In genomic region chr1:154982897-154983648, GRCh38 we compare ENCODE assay signal across 8 cellular contexts. TPM values are rescaled to one million over a fixed set of nuclear protein-coding genes. Genes with fewer than 3 reads are reported as not detected.
A peak's percentile ranks its signal among the peaks of the same experiment; 100 is the strongest.
DNase-seq lines count a peak whose midpoint lies in the region; ATAC-seq and TF ChIP-seq lines count a peak whose summit lies in the region.

Gene FLAD1, plus strand, starts transcription at chr1:154983344. Its CDS starts 351 bp downstream, at chr1:154983695.

- peak within 1 kb of the TSS; percentile 10 for H2AFZ ChIP-seq in trophoblast cell (ENCODE audit: insufficient read depth, low read length, poor library complexity)

- H4K91ac ChIP-seq in trophoblast cell (ENCODE audit: low read depth, low read length) = peak within 1 kb of the TSS; percentile 53

- peak within 1 kb of the TSS; percentile 99 for H3K9ac ChIP-seq in trophoblast cell (ENCODE audit: low read length)

- H2BK5ac ChIP-seq in trophoblast cell (ENCODE audit: low read depth, low read length, poor library complexity) = no peak within 1 kb of the TSS

- 0 to 1% (median 0%) methylated on average over 26 of the region's 26 CpGs for WGBS in adipose tissue, 3 donors
- 0 to 1% (median 1%) methylated on average over 26 of the region's 26 CpGs for WGBS in heart left ventricle, 4 donors
- no CpG with 5 or more reads among the region's 26 CpGs for WGBS in trophoblast cell (ENCODE audit: extremely low coverage, insufficient coverage, insufficient read length)
- 0 to 1% methylated on average over 13 to 26 of the region's 26 CpGs for WGBS in transverse colon (ENCODE audit: low coverage in 1 of 2), 2 donors

- peaks cover 6% of the 10 kb centered on the region for H3K79me1 ChIP-seq in trophoblast cell (ENCODE audit: low read length)

- H3K27me3 ChIP-seq in heart left ventricle (no peaks in the 10 kb centered on the region), trophoblast cell (ENCODE audit: insufficient read depth, low read length) (no peaks in the 10 kb centered on the region), transverse colon (no peaks in the 10 kb centered on the region)

- in situ Hi-C loops in GM13977 (cut with MboI; ENCODE audit: low pct_unique_long_range_greater_than_20kb, low sequenced_read_pairs, unreplicated experiment) = no loop called here
- in situ Hi-C loops in transverse colon (cut with MboI; ENCODE audit: low pct_ligation_motif_present in 1 of 4, low pct_unique_long_range_greater_than_20kb in 1 of 4, low sequenced_read_pairs in 3 of 4) = no loop called here

- H3K18ac ChIP-seq in trophoblast cell (ENCODE audit: low read length) = no peak within 1 kb of the TSS

- H3K36me3 ChIP-seq in heart left ventricle = peaks cover 0 to 29% (median 15%) of the 10 kb centered on the region in 9 donors
- peaks cover 14 to 15% of the 10 kb centered on the region in 2 experiments for H3K36me3 ChIP-seq in trophoblast cell (ENCODE audit: control insufficient read depth in 1 of 2, insufficient read depth in 2 of 2, low read length in 2 of 2)
- peaks cover 0 to 13% (median 0%) of the 10 kb centered on the region in 4 donors for H3K36me3 ChIP-seq in transverse colon

- H3K23ac ChIP-seq in trophoblast cell (ENCODE audit: low read length) = no peak within 1 kb of the TSS

- DNase-seq in GM13977 (ENCODE audit: low spot score) = peak; percentile 97
- peak; percentile 99 for DNase-seq in NCI-H146 (lab: John Stamatoyannopoulos, UW)
- DNase-seq in T-cell = peak; percentile 85 to 98 (median 95)
- peak; percentile 95 to 99 (median 97) for DNase-seq in heart left ventricle
- peak; percentile 99 for DNase-seq in trophoblast cell
- DNase-seq in transverse colon = peak; percentile 97

- TF ChIP-seq POLR2A in heart left ventricle (IDR thresholded peaks at IDR 0.05) (peak in 1 of 2 donors; percentile 56), transverse colon (IDR thresholded peaks at IDR 0.05) (peak; percentile 69)

- peaks cover 0 to 17% (median 13%) of the 10 kb centered on the region in 3 donors for H3K4me1 Mint-ChIP-seq in T-cell

- H3K9me3 Mint-ChIP-seq in T-cell = no peaks in the 10 kb centered on the region

- POLR2A ChIA-PET in T-cell (lab: Charles Lee) = interaction anchor here (0.5 to 3.0 kb wide), 5 partner anchors 11 to 849 kb away, joined by 3 to 19 read pairs (median 3); partner anchors contain the start of gene PBXIP1 (in 1 of the 2)

- H2BK12ac ChIP-seq in trophoblast cell (ENCODE audit: low read length) = no peak within 1 kb of the TSS

- intact Hi-C loops in heart left ventricle (cut with DNase I) = loop anchor here in 2 of 10 donors (1.0 to 2.0 kb wide), 2 partner anchors 9 to 18 kb away; partner anchors contain the start of gene CKS1B (in 1 of the 2)
- intact Hi-C loops in transverse colon (cut with DNase I; ENCODE audit: low total_unique reads) = no loop called here

- H3K27ac ChIP-seq in adipose tissue (ENCODE audit: low read depth, low read length) (no peak within 1 kb of the TSS), heart left ventricle (peak within 1 kb of the TSS in 11 of 12 donors; percentile 48 to 82 (median 76)), trophoblast cell (ENCODE audit: low read depth, low read length) (peak within 1 kb of the TSS; percentile 42), transverse colon (peak within 1 kb of the TSS; percentile 77 to 89 (median 80))

- no peak within 1 kb of the TSS for H3K4me3 Mint-ChIP-seq in T-cell

- H3K14ac ChIP-seq in trophoblast cell (ENCODE audit: low read length) = peak within 1 kb of the TSS; percentile 44

- peak within 1 kb of the TSS; percentile 1 for H3K4ac ChIP-seq in trophoblast cell (ENCODE audit: low read depth, low read length)

- H3K27ac Mint-ChIP-seq in T-cell = no peak within 1 kb of the TSS

- H4K8ac ChIP-seq in trophoblast cell (ENCODE audit: low read depth, low read length) = peak within 1 kb of the TSS; percentile 63

- peak within 1 kb of the TSS; percentile 3 for H2BK120ac ChIP-seq in trophoblast cell (ENCODE audit: insufficient read depth, low read length, poor library complexity)

- H3K4me2 ChIP-seq in trophoblast cell (ENCODE audit: low read length) = peak within 1 kb of the TSS; percentile 86

- no peak for TF ChIP-seq CTCF in GM13977 (IDR thresholded peaks at IDR 0.05; ENCODE audit: extremely low read depth, insufficient read depth, missing control alignments)
- no peak for TF ChIP-seq CTCF in heart left ventricle (IDR thresholded peaks at IDR 0.05)
- TF ChIP-seq CTCF in transverse colon (IDR thresholded peaks at IDR 0.05) = no peak

- H3K36me3 Mint-ChIP-seq in T-cell = peaks cover 8% of the 10 kb centered on the region

- H4K12ac ChIP-seq in trophoblast cell (ENCODE audit: low read depth, low read length) = peak within 1 kb of the TSS; percentile 68

- peak; percentile 99 for ATAC-seq in HG02870 (IDR thresholded peaks at IDR 0.05; ENCODE audit: unreplicated experiment)
- ATAC-seq in T-cell (replicated peaks in 1 of 4) = peak; percentile 99 to 100 (median 100)
- peak; percentile 100 for ATAC-seq in heart left ventricle

- H3K4me3 ChIP-seq in heart left ventricle (peak within 1 kb of the TSS; percentile 43 to 87 (median 71)), trophoblast cell (ENCODE audit: low read depth, low read length) (peak within 1 kb of the TSS; percentile 79), transverse colon (peak within 1 kb of the TSS; percentile 20 to 95 (median 74))

- no peaks in the 10 kb centered on the region for H3K27me3 Mint-ChIP-seq in T-cell

- peaks cover 3 to 28% (median 14%) of the 10 kb centered on the region in 12 donors for H3K4me1 ChIP-seq in heart left ventricle
- H3K4me1 ChIP-seq in trophoblast cell (ENCODE audit: control insufficient read depth in 1 of 2, insufficient read depth in 2 of 2, low read length in 2 of 2) = peaks cover 3 to 6% of the 10 kb centered on the region in 2 experiments
- peaks cover 13 to 21% (median 18%) of the 10 kb centered on the region in 4 donors for H3K4me1 ChIP-seq in transverse colon

- peaks cover 7% of the 10 kb centered on the region for H3K79me2 ChIP-seq in trophoblast cell (ENCODE audit: control insufficient read depth, insufficient read depth, low read length, poor library complexity)

- H3K9me3 ChIP-seq in heart left ventricle (no peaks in the 10 kb centered on the region), trophoblast cell (ENCODE audit: insufficient read depth, low read depth, low read length) (peaks cover 2% of the 10 kb centered on the region), transverse colon (no peaks in the 10 kb centered on the region)

- no peak for TF ChIP-seq EP300 in transverse colon (IDR thresholded peaks at IDR 0.05; ENCODE audit: low read depth)

- H2AK5ac ChIP-seq in trophoblast cell (ENCODE audit: low read length) = peak within 1 kb of the TSS; percentile 8

- CTCF ChIA-PET in T-cell (lab: Charles Lee) = interaction anchor here (0.5 to 3.4 kb wide), 16 partner anchors 15 to 423 kb away, joined by 3 to 29 read pairs (median 3); partner anchors contain the start of genes ADAM15 (in 1 of the 2), PBXIP1 (in 1 of the 2) and PYGO2 (in 1 of the 2)

RNA-seq across cellular contexts. Expression of gene FLAD1, which starts in this region (rescaled TPM):
- total RNA-seq in T-cell (10 to 100 TPM; 32.8 to 64.3 (median 53.4) TPM), heart left ventricle (10 to 100 TPM; 19.4 to 35.0 (median 27.4) TPM), transverse colon (10 to 100 TPM; 32.7 to 42.4 (median 36.0) TPM)
- polyA plus RNA-seq in adipose tissue (10 to 100 TPM; 15.3 to 37.9 (median 21.7) TPM), heart left ventricle (10 to 100 TPM; 22.3 to 50.7 TPM)
- 27.3 and 32.2 TPM in 2 replicates for polyA plus RNA-seq in trophoblast cell (2013)
